In genomic region chr13:20430296-20430695, GRCh38 we compare ENCODE assay signal across 24 cellular contexts.
"Had no signal": no experiment of that assay in that cellular context is flagged by ENCODE, and none has a peak within 500 bp of the region (broad histone marks: within the 10 kb centered on the region; RNA-seq: fewer than 3 reads in every experiment).

No MANE protein-coding gene starts in this region.

- ATAC-seq: naive thymus-derived CD4-positive, alpha-beta T cell; stimulated activated memory B cell treated with anti-CD40 and anti-IgM and Interleukin-4, amounts not matched to agents 10 μg/mL and 1 μg/mL and 100 μg/mL, for 72 hours had no signal

- H3K27me3 Mint-ChIP-seq: stimulated activated memory B cell treated with anti-CD40 and anti-IgM and Interleukin-4, amounts not matched to agents 10 μg/mL and 1 μg/mL and 100 μg/mL, for 72 hours had no signal

- DNase-seq: activated CD4-positive, alpha-beta T cell treated with anti-CD3 and anti-CD28 coated beads for 4 hours; activated CD4-positive, alpha-beta T cell treated with anti-CD3 and anti-CD28 coated beads, Interleukin-2, amount 50 U/mL, for 4 hours; activated effector memory CD4-positive, alpha-beta T cell treated with Interleukin-2 at 50 U/mL for 16 hours; activated naive CD4-positive, alpha-beta T cell treated with anti-CD3 and anti-CD28 coated beads for 36 hours; activated naive CD8-positive, alpha-beta T cell treated with anti-CD3 and anti-CD28 coated beads, Interleukin-2, amount 10 ng/mL, durations not matched to agents 7 days and 5 days; activated T-cell treated with anti-CD3 and anti-CD28 coated beads for 4 hours; central memory CD4-positive, alpha-beta T cell; midbrain; naive thymus-derived CD4-positive, alpha-beta T cell; occipital lobe; psoas muscle; sigmoid colon; stimulated activated CD4-positive, alpha-beta T cell treated with anti-CD3 and anti-CD28 coated beads, Interleukin-1b, Interleukin-23, amount 100 ng/mL, for 48 hours; stimulated activated CD4-positive, alpha-beta T cell treated with anti-CD3 and anti-CD28 coated beads, Interleukin-4, amount 100 ng/mL, for 4 hours; stimulated activated CD8-positive, alpha-beta memory T cell treated with anti-CD3 and anti-CD28 coated beads, Interleukin-4, amount 100 ng/mL, for 48 hours; stomach; thyroid gland; upper lobe of left lung had no signal

- H3K9me3 ChIP-seq: psoas muscle, sigmoid colon, stomach, thyroid gland, upper lobe of left lung, vagina had no signal

- H3K4me1 ChIP-seq: psoas muscle, stomach, thyroid gland, upper lobe of left lung, vagina had no signal

- H3K4me3 Mint-ChIP-seq: activated naive CD4-positive, alpha-beta T cell treated with anti-CD3 and anti-CD28 coated beads for 36 hours; activated naive CD8-positive, alpha-beta T cell treated with anti-CD3 and anti-CD28 coated beads, Interleukin-2, amount 10 ng/mL, durations not matched to agents 7 days and 5 days; naive thymus-derived CD4-positive, alpha-beta T cell; neural crest cell; stimulated activated memory B cell treated with anti-CD40 and anti-IgM and Interleukin-4, amounts not matched to agents 10 μg/mL and 1 μg/mL and 100 μg/mL, for 72 hours had no signal

- H3K4me3 ChIP-seq: psoas muscle, sigmoid colon, smooth muscle cell, stomach, thyroid gland, upper lobe of left lung, vagina had no signal

- H3K27me3 ChIP-seq: sigmoid colon, stomach, thyroid gland, upper lobe of left lung, vagina had no signal

- H3K9me3 Mint-ChIP-seq: activated naive CD4-positive, alpha-beta T cell treated with anti-CD3 and anti-CD28 coated beads for 36 hours; activated naive CD8-positive, alpha-beta T cell treated with anti-CD3 and anti-CD28 coated beads, Interleukin-2, amount 10 ng/mL, durations not matched to agents 7 days and 5 days had no signal

- H3K36me3 ChIP-seq: thyroid gland, vagina had no signal

- H3K27ac ChIP-seq: parathyroid adenoma, psoas muscle, sigmoid colon, stomach, thyroid gland, upper lobe of left lung, vagina, VCaP had no signal
